ENCODE assay signal across 8 cellular contexts in genomic region chr7:55526770-55527169, GRCh38. TPM values are rescaled to one million over a fixed set of nuclear protein-coding genes. Genes with fewer than 3 reads are reported as not detected.
A peak's percentile ranks its signal among the peaks of the same experiment; 100 is the strongest.
DNase-seq lines count a peak whose midpoint lies in the region; ATAC-seq lines count a peak whose summit lies in the region.

No MANE protein-coding gene starts in this region.

- peaks cover 11% of the 10 kb centered on the region for H3K36me3 Mint-ChIP-seq in activated CD8-positive, alpha-beta memory T cell treated with anti-CD3 and anti-CD28 coated beads, Interleukin-2, amount 10 ng/mL, durations not matched to agents 7 days and 5 days
- H3K36me3 Mint-ChIP-seq in activated naive CD8-positive, alpha-beta T cell treated with anti-CD3 and anti-CD28 coated beads for 36 hours, result peaks cover 13% of the 10 kb centered on the region

- ATAC-seq in GM18858 (IDR thresholded peaks at IDR 0.05; ENCODE audit: unreplicated experiment), result peak; percentile 54
- ATAC-seq in HG02870 (IDR thresholded peaks at IDR 0.05; ENCODE audit: unreplicated experiment), result peak; percentile 71
- peak; percentile 13 for ATAC-seq in left lobe of liver
- ATAC-seq in activated CD8-positive, alpha-beta memory T cell treated with anti-CD3 and anti-CD28 coated beads, Interleukin-2, amount 10 ng/mL, durations not matched to agents 7 days and 5 days, result no peak
- ATAC-seq in GM18907 (IDR thresholded peaks at IDR 0.05; ENCODE audit: unreplicated experiment), result no peak

- H3K4me3 Mint-ChIP-seq in activated CD8-positive, alpha-beta memory T cell treated with anti-CD3 and anti-CD28 coated beads, Interleukin-2, amount 10 ng/mL, durations not matched to agents 7 days and 5 days, result no peak overlapping the region
- no peak overlapping the region for H3K4me3 Mint-ChIP-seq in activated naive CD8-positive, alpha-beta T cell treated with anti-CD3 and anti-CD28 coated beads for 36 hours

- H3K27ac Mint-ChIP-seq in activated CD8-positive, alpha-beta memory T cell treated with anti-CD3 and anti-CD28 coated beads, Interleukin-2, amount 10 ng/mL, durations not matched to agents 7 days and 5 days, result no peak overlapping the region
- H3K27ac Mint-ChIP-seq in activated naive CD8-positive, alpha-beta T cell treated with anti-CD3 and anti-CD28 coated beads for 36 hours, result no peak overlapping the region

- H3K9me3 Mint-ChIP-seq in activated CD8-positive, alpha-beta memory T cell treated with anti-CD3 and anti-CD28 coated beads, Interleukin-2, amount 10 ng/mL, durations not matched to agents 7 days and 5 days (ENCODE audit: low read depth), result no peaks in the 10 kb centered on the region
- H3K9me3 Mint-ChIP-seq in activated naive CD8-positive, alpha-beta T cell treated with anti-CD3 and anti-CD28 coated beads for 36 hours, result peaks cover 2% of the 10 kb centered on the region

- peaks cover 7% of the 10 kb centered on the region for H3K27me3 Mint-ChIP-seq in activated CD8-positive, alpha-beta memory T cell treated with anti-CD3 and anti-CD28 coated beads, Interleukin-2, amount 10 ng/mL, durations not matched to agents 7 days and 5 days
- no peaks in the 10 kb centered on the region for H3K27me3 Mint-ChIP-seq in activated naive CD8-positive, alpha-beta T cell treated with anti-CD3 and anti-CD28 coated beads for 36 hours

- CTCF ChIA-PET in activated CD8-positive, alpha-beta memory T cell treated with anti-CD3 and anti-CD28 coated beads, Interleukin-2, amount 10 ng/mL, durations not matched to agents 7 days and 5 days (lab: Charles Lee), result no interaction called here

- peak; percentile 45 for DNase-seq in NCI-H774 (lab: John Stamatoyannopoulos, UW)
- no peak for DNase-seq in left lobe of liver (ENCODE audit: low spot score)
- DNase-seq in activated CD8-positive, alpha-beta memory T cell treated with anti-CD3 and anti-CD28 coated beads, Interleukin-2, amount 10 ng/mL, durations not matched to agents 7 days and 5 days, result no peak
- no peak for DNase-seq in activated naive CD8-positive, alpha-beta T cell treated with anti-CD3 and anti-CD28 coated beads for 36 hours
- DNase-seq in NK-92 (lab: John Stamatoyannopoulos, UW; ENCODE audit: unreplicated experiment), result no peak

- H3K4me1 Mint-ChIP-seq in activated CD8-positive, alpha-beta memory T cell treated with anti-CD3 and anti-CD28 coated beads, Interleukin-2, amount 10 ng/mL, durations not matched to agents 7 days and 5 days, result peaks cover 29% of the 10 kb centered on the region
- H3K4me1 Mint-ChIP-seq in activated naive CD8-positive, alpha-beta T cell treated with anti-CD3 and anti-CD28 coated beads for 36 hours, result peaks cover 47% of the 10 kb centered on the region

RNA-seq across cellular contexts. Expression of gene VOPP1, which starts 45.5 kb away (rescaled TPM):
- 20.0 TPM for total RNA-seq in left lobe of liver
- total RNA-seq in activated CD8-positive, alpha-beta memory T cell treated with anti-CD3 and anti-CD28 coated beads, Interleukin-2, amount 10 ng/mL, durations not matched to agents 7 days and 5 days, result 10 to 100 TPM; 42.3 to 67.3 TPM
- 10 to 100 TPM; 49.0 to 50.5 TPM for total RNA-seq in activated naive CD8-positive, alpha-beta T cell treated with anti-CD3 and anti-CD28 coated beads for 36 hours

Comparison
In these comparisons a context has a peak if more than half of its experiments do, and no peak if none do; other contexts are left out.
1. ATAC-seq: peak in GM18858 (single experiment), HG02870 (single experiment) and left lobe of liver (single experiment); none in activated CD8-positive, alpha-beta memory T cell treated with anti-CD3 and anti-CD28 coated beads, Interleukin-2, amount 10 ng/mL, durations not matched to agents 7 days and 5 days (single experiment) and GM18907 (single experiment).